ENCODE assay signal across 37 cellular contexts in the genomic region with DNA sequence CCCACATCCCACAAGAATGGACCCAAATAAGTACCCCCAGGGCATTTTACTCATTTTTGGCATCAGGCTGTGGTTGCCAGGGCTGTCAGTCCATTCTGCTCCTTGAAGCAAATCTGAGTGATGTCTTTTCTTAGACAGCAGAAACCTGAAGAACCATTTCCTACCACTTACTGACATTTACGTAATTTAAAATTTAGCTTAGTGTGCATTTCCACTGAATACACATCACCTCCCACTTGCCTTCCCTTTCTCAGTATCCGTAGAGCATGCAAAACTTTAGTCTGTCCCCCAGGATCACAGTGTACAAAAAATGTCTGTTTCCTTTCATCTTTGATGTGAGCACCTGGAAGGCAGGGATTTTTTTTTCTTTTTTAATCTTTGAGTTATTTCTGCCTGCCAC.
"Had no signal": no experiment of that assay in that cellular context is flagged by ENCODE, and none has a peak within 500 bp of the region (broad histone marks: within the 10 kb centered on the region; RNA-seq: fewer than 3 reads in every experiment).

No MANE protein-coding gene starts in this region.

- DNase-seq: activated B cell treated with CpG ODN at 0.5 μM for 24 hours; activated CD4-positive, alpha-beta memory T cell treated with anti-CD3 and anti-CD28 coated beads, Interleukin-2, amount 10 ng/mL, durations not matched to agents 7 days and 5 days; activated CD4-positive, alpha-beta T cell treated with anti-CD3 and anti-CD28 coated beads for 36 hours; activated CD4-positive, alpha-beta T cell treated with anti-CD3 and anti-CD28 coated beads for 48 hours; activated CD4-positive, alpha-beta T cell treated with anti-CD3 and anti-CD28 coated beads, Interleukin-2, amount 10 ng/mL, durations not matched to agents 7 days and 5 days; activated CD4-positive, alpha-beta T cell treated with anti-CD3 and anti-CD28 coated beads, Interleukin-2, amount 50 U/mL, for 48 hours; activated CD4-positive, CD25-positive, alpha-beta regulatory T cell treated with anti-CD3 and anti-CD28 coated beads, Interleukin-2, amount 50 U/mL, for 72 hours; activated CD8-positive, alpha-beta memory T cell treated with anti-CD3 and anti-CD28 coated beads for 24 hours; activated CD8-positive, alpha-beta memory T cell treated with anti-CD3 and anti-CD28 coated beads, Interleukin-2, amount 10 ng/mL, durations not matched to agents 7 days and 5 days; activated CD8-positive, alpha-beta memory T cell treated with anti-CD3 and anti-CD28 coated beads, Interleukin-2, amount 50 U/mL, for 48 hours; activated CD8-positive, alpha-beta T cell treated with anti-CD3 and anti-CD28 coated beads, Interleukin-2, amount 10 ng/mL, durations not matched to agents 7 days and 5 days; activated effector memory CD4-positive, alpha-beta T cell treated with Interleukin-2 at 50 U/mL for 16 hours; activated gamma-delta T cell; activated naive CD4-positive, alpha-beta T cell treated with anti-CD3 and anti-CD28 coated beads, Interleukin-2, amount 10 ng/mL, durations not matched to agents 7 days and 5 days; activated naive CD4-positive, alpha-beta T cell treated with Interleukin-2 at 50 U/mL for 16 hours; activated naive CD8-positive, alpha-beta T cell treated with anti-CD3 and anti-CD28 coated beads, Interleukin-2, amount 10 ng/mL, durations not matched to agents 7 days and 5 days; activated naive CD8-positive, alpha-beta T cell treated with anti-CD3 and anti-CD28 coated beads, Interleukin-2, amount 50 U/mL, for 24 hours; activated T-cell treated with anti-CD3 and anti-CD28 coated beads, Interleukin-2, amount 50 U/mL, for 24 hours; activated T-cell treated with anti-CD3 and anti-CD28 coated beads, Interleukin-2, amount 50 U/mL, for 48 hours; amygdala; anterior cingulate cortex; caudate nucleus; cerebellar nuclear complex; T-helper 2 cell; T-helper 9 cell had no signal

- H3K4me1 Mint-ChIP-seq: activated B cell treated with CpG ODN at 0.5 μM for 24 hours; activated CD4-positive, alpha-beta memory T cell treated with anti-CD3 and anti-CD28 coated beads, Interleukin-2, amount 10 ng/mL, durations not matched to agents 7 days and 5 days; activated CD4-positive, alpha-beta T cell treated with anti-CD3 and anti-CD28 coated beads for 36 hours; activated CD4-positive, alpha-beta T cell treated with anti-CD3 and anti-CD28 coated beads, Interleukin-2, amount 10 ng/mL, durations not matched to agents 7 days and 5 days; activated CD8-positive, alpha-beta memory T cell treated with anti-CD3 and anti-CD28 coated beads, Interleukin-2, amount 10 ng/mL, durations not matched to agents 7 days and 5 days; activated naive CD4-positive, alpha-beta T cell treated with anti-CD3 and anti-CD28 coated beads, Interleukin-2, amount 10 ng/mL, durations not matched to agents 7 days and 5 days; activated naive CD4-positive, alpha-beta T cell treated with anti-CD3 and anti-CD28 coated beads, Interleukin-2, amount 50 U/mL, for 24 hours; activated naive CD8-positive, alpha-beta T cell treated with anti-CD3 and anti-CD28 coated beads, Interleukin-2, amount 10 ng/mL, durations not matched to agents 7 days and 5 days; activated naive CD8-positive, alpha-beta T cell treated with anti-CD3 and anti-CD28 coated beads, Interleukin-2, amount 50 U/mL, for 24 hours; central memory CD8-positive, alpha-beta T cell had no signal

- H3K36me3 Mint-ChIP-seq: activated CD8-positive, alpha-beta memory T cell treated with anti-CD3 and anti-CD28 coated beads, Interleukin-2, amount 10 ng/mL, durations not matched to agents 7 days and 5 days; activated naive CD4-positive, alpha-beta T cell treated with anti-CD3 and anti-CD28 coated beads, Interleukin-2, amount 10 ng/mL, durations not matched to agents 7 days and 5 days; activated naive CD4-positive, alpha-beta T cell treated with anti-CD3 and anti-CD28 coated beads, Interleukin-2, amount 50 U/mL, for 24 hours; activated naive CD8-positive, alpha-beta T cell; activated naive CD8-positive, alpha-beta T cell treated with anti-CD3 and anti-CD28 coated beads, Interleukin-2, amount 10 ng/mL, durations not matched to agents 7 days and 5 days; brain had no signal

- H3K27ac Mint-ChIP-seq: activated B cell treated with CpG ODN at 0.5 μM for 24 hours; activated CD4-positive, alpha-beta memory T cell treated with anti-CD3 and anti-CD28 coated beads, Interleukin-2, amount 10 ng/mL, durations not matched to agents 7 days and 5 days; activated CD4-positive, alpha-beta T cell treated with anti-CD3 and anti-CD28 coated beads for 36 hours; activated CD4-positive, alpha-beta T cell treated with anti-CD3 and anti-CD28 coated beads, Interleukin-2, amount 10 ng/mL, durations not matched to agents 7 days and 5 days; activated CD8-positive, alpha-beta memory T cell treated with anti-CD3 and anti-CD28 coated beads, Interleukin-2, amount 10 ng/mL, durations not matched to agents 7 days and 5 days; activated CD8-positive, alpha-beta T cell treated with anti-CD3 and anti-CD28 coated beads, Interleukin-2, amount 10 ng/mL, durations not matched to agents 7 days and 5 days; activated naive CD4-positive, alpha-beta T cell treated with anti-CD3 and anti-CD28 coated beads, Interleukin-2, amount 10 ng/mL, durations not matched to agents 7 days and 5 days; activated naive CD4-positive, alpha-beta T cell treated with anti-CD3 and anti-CD28 coated beads, Interleukin-2, amount 50 U/mL, for 24 hours; activated naive CD8-positive, alpha-beta T cell; activated naive CD8-positive, alpha-beta T cell treated with anti-CD3 and anti-CD28 coated beads, Interleukin-2, amount 10 ng/mL, durations not matched to agents 7 days and 5 days; activated naive CD8-positive, alpha-beta T cell treated with anti-CD3 and anti-CD28 coated beads, Interleukin-2, amount 50 U/mL, for 24 hours; activated T-cell treated with anti-CD3 and anti-CD28 coated beads, Interleukin-2, amount 50 U/mL, for 24 hours; activated T-helper 2 cell treated with anti-CD3 and anti-CD28 coated beads, Interferon-gamma antibody, Interleukin-2, Interleukin-4, amounts not matched to agents 10 μg/mL and 5 μg/mL and 100 μg/mL, durations not matched to agents 14 hours and 24 hours and 36 hours; brain; T-helper 1 cell treated with Interleukin-12 subunit alpha and Interleukin-12 subunit beta and Interleukin-4 antibody, amounts not matched to agents 30 μg/mL and 1 μg/mL, for 36 hours; T-helper 2 cell treated with Interferon-gamma antibody and Interleukin-4, amounts not matched to agents 5 μg/mL and 100 μg/mL, for 36 hours had no signal

- H3K4me3 ChIP-seq: ascending aorta, cardiac muscle cell had no signal

- H3K27me3 ChIP-seq: ascending aorta, cardiac muscle cell had no signal

- H3K36me3 ChIP-seq: ascending aorta, cardiac muscle cell had no signal

- H3K9me3 Mint-ChIP-seq: activated B cell treated with CpG ODN at 0.5 μM for 24 hours; activated CD4-positive, alpha-beta memory T cell treated with anti-CD3 and anti-CD28 coated beads, Interleukin-2, amount 10 ng/mL, durations not matched to agents 7 days and 5 days; activated CD4-positive, alpha-beta T cell treated with anti-CD3 and anti-CD28 coated beads, Interleukin-2, amount 10 ng/mL, durations not matched to agents 7 days and 5 days; activated naive CD4-positive, alpha-beta T cell treated with anti-CD3 and anti-CD28 coated beads, Interleukin-2, amount 10 ng/mL, durations not matched to agents 7 days and 5 days; activated naive CD8-positive, alpha-beta T cell treated with anti-CD3 and anti-CD28 coated beads, Interleukin-2, amount 10 ng/mL, durations not matched to agents 7 days and 5 days; activated naive CD8-positive, alpha-beta T cell treated with anti-CD3 and anti-CD28 coated beads, Interleukin-2, amount 50 U/mL, for 24 hours; activated T-cell treated with anti-CD3 and anti-CD28 coated beads, Interleukin-2, amount 50 U/mL, for 24 hours; activated T-helper 2 cell treated with anti-CD3 and anti-CD28 coated beads, Interferon-gamma antibody, Interleukin-2, Interleukin-4, amounts not matched to agents 10 μg/mL and 5 μg/mL and 100 μg/mL, durations not matched to agents 14 hours and 24 hours and 36 hours; T-helper 1 cell treated with Interleukin-12 subunit alpha and Interleukin-12 subunit beta and Interleukin-4 antibody, amounts not matched to agents 30 μg/mL and 1 μg/mL, for 36 hours; T-helper 2 cell treated with Interferon-gamma antibody and Interleukin-4, amounts not matched to agents 5 μg/mL and 100 μg/mL, for 36 hours had no signal

- FAIRE-seq: bronchial epithelial cell, TTC549 had no signal

- H3K27me3 Mint-ChIP-seq: activated B cell treated with CpG ODN at 0.5 μM for 24 hours; activated CD4-positive, alpha-beta memory T cell treated with anti-CD3 and anti-CD28 coated beads, Interleukin-2, amount 10 ng/mL, durations not matched to agents 7 days and 5 days; activated CD4-positive, alpha-beta T cell treated with anti-CD3 and anti-CD28 coated beads for 36 hours; activated CD4-positive, alpha-beta T cell treated with anti-CD3 and anti-CD28 coated beads, Interleukin-2, amount 10 ng/mL, durations not matched to agents 7 days and 5 days; activated CD8-positive, alpha-beta memory T cell treated with anti-CD3 and anti-CD28 coated beads, Interleukin-2, amount 10 ng/mL, durations not matched to agents 7 days and 5 days; activated naive CD4-positive, alpha-beta T cell treated with anti-CD3 and anti-CD28 coated beads, Interleukin-2, amount 10 ng/mL, durations not matched to agents 7 days and 5 days; activated naive CD4-positive, alpha-beta T cell treated with anti-CD3 and anti-CD28 coated beads, Interleukin-2, amount 50 U/mL, for 24 hours; activated naive CD8-positive, alpha-beta T cell; activated naive CD8-positive, alpha-beta T cell treated with anti-CD3 and anti-CD28 coated beads, Interleukin-2, amount 10 ng/mL, durations not matched to agents 7 days and 5 days; activated naive CD8-positive, alpha-beta T cell treated with anti-CD3 and anti-CD28 coated beads, Interleukin-2, amount 50 U/mL, for 24 hours; activated T-cell treated with anti-CD3 and anti-CD28 coated beads, Interleukin-2, amount 50 U/mL, for 24 hours; brain; central memory CD8-positive, alpha-beta T cell had no signal

- ATAC-seq: activated CD4-positive, alpha-beta T cell treated with anti-CD3 and anti-CD28 coated beads for 36 hours; activated CD8-positive, alpha-beta memory T cell treated with anti-CD3 and anti-CD28 coated beads, Interleukin-2, amount 10 ng/mL, durations not matched to agents 7 days and 5 days; activated CD8-positive, alpha-beta T cell treated with anti-CD3 and anti-CD28 coated beads, Interleukin-2, amount 10 ng/mL, durations not matched to agents 7 days and 5 days; activated naive CD8-positive, alpha-beta T cell treated with anti-CD3 and anti-CD28 coated beads, Interleukin-2, amount 50 U/mL, for 24 hours had no signal

- H3K9me3 ChIP-seq: ascending aorta had no signal

- H3K4me1 ChIP-seq: ascending aorta had no signal

- H3K27ac ChIP-seq: ascending aorta, cardiac muscle cell, VCaP had no signal

- H3K4me3 Mint-ChIP-seq: activated B cell treated with CpG ODN at 0.5 μM for 24 hours; activated CD4-positive, alpha-beta memory T cell treated with anti-CD3 and anti-CD28 coated beads, Interleukin-2, amount 10 ng/mL, durations not matched to agents 7 days and 5 days; activated CD4-positive, alpha-beta T cell treated with anti-CD3 and anti-CD28 coated beads for 36 hours; activated CD4-positive, alpha-beta T cell treated with anti-CD3 and anti-CD28 coated beads, Interleukin-2, amount 10 ng/mL, durations not matched to agents 7 days and 5 days; activated CD8-positive, alpha-beta memory T cell treated with anti-CD3 and anti-CD28 coated beads, Interleukin-2, amount 10 ng/mL, durations not matched to agents 7 days and 5 days; activated CD8-positive, alpha-beta T cell treated with anti-CD3 and anti-CD28 coated beads, Interleukin-2, amount 10 ng/mL, durations not matched to agents 7 days and 5 days; activated naive CD4-positive, alpha-beta T cell treated with anti-CD3 and anti-CD28 coated beads, Interleukin-2, amount 10 ng/mL, durations not matched to agents 7 days and 5 days; activated naive CD4-positive, alpha-beta T cell treated with anti-CD3 and anti-CD28 coated beads, Interleukin-2, amount 50 U/mL, for 24 hours; activated naive CD8-positive, alpha-beta T cell; activated naive CD8-positive, alpha-beta T cell treated with anti-CD3 and anti-CD28 coated beads, Interleukin-2, amount 10 ng/mL, durations not matched to agents 7 days and 5 days; activated naive CD8-positive, alpha-beta T cell treated with anti-CD3 and anti-CD28 coated beads, Interleukin-2, amount 50 U/mL, for 24 hours; activated T-cell treated with anti-CD3 and anti-CD28 coated beads, Interleukin-2, amount 50 U/mL, for 24 hours; brain; central memory CD8-positive, alpha-beta T cell; T-helper 1 cell treated with Interleukin-12 subunit alpha and Interleukin-12 subunit beta and Interleukin-4 antibody, amounts not matched to agents 30 μg/mL and 1 μg/mL, for 36 hours; T-helper 2 cell treated with Interferon-gamma antibody and Interleukin-4, amounts not matched to agents 5 μg/mL and 100 μg/mL, for 36 hours had no signal
